23 cellular contexts compared by ENCODE assay signal in the genomic region with DNA sequence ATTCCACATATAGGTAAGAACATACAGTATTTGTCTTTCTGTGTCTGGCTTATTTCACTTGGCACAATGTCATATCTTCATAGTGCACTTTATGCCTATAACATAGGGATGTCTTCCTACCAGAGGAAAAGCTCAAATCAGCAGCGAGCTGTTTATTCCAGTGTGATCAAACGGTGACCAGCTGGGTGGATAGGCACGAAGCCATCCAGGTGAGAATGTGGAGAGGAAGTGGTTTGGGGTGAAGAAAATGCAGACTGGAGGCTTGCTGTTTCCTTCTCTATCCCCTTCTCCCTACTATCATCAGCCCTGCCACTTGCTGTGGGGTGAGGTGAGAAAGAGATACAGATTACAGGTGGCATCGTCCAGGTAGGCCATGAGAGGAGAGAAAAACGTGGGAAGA.
"Had no signal": no experiment of that assay in that cellular context is flagged by ENCODE, and none has a peak within 500 bp of the region (broad histone marks: within the 10 kb centered on the region; RNA-seq: fewer than 3 reads in every experiment).

No MANE protein-coding gene starts in this region.

- H3K27me3 ChIP-seq: gastrocnemius medialis, right lobe of liver, thyroid gland had no signal

- H2AFZ ChIP-seq: parathyroid adenoma had no signal

- ATAC-seq: activated naive CD8-positive, alpha-beta T cell treated with anti-CD3 and anti-CD28 coated beads, Interleukin-2, amount 50 U/mL, for 24 hours; gastrocnemius medialis; left lobe of liver; right lobe of liver; T-cell had no signal

- H3K4me1 ChIP-seq: parathyroid adenoma, right lobe of liver had no signal

- H3K4me3 ChIP-seq: gastrocnemius medialis, lung, right lobe of liver, thyroid gland had no signal

- H3K27ac ChIP-seq: gastrocnemius medialis, parathyroid adenoma, right lobe of liver, thyroid gland had no signal

- H3K36me3 ChIP-seq: gastrocnemius medialis, right lobe of liver, thyroid gland had no signal

- H3K9me3 Mint-ChIP-seq: central memory CD8-positive, alpha-beta T cell had no signal

- H3K4me3 Mint-ChIP-seq: activated naive CD8-positive, alpha-beta T cell treated with anti-CD3 and anti-CD28 coated beads, Interleukin-2, amount 50 U/mL, for 24 hours; central memory CD8-positive, alpha-beta T cell; mesothelial cell of epicardium; nephron had no signal

- FAIRE-seq: kidney, small intestine, urothelium cell line had no signal

- DNase-seq: activated CD4-positive, alpha-beta T cell treated with anti-CD3 and anti-CD28 coated beads for 48 hours; activated CD4-positive, CD25-positive, alpha-beta regulatory T cell; activated naive CD4-positive, alpha-beta T cell treated with Interleukin-2 at 50 U/mL for 16 hours; activated naive CD8-positive, alpha-beta T cell treated with anti-CD3 and anti-CD28 coated beads, Interleukin-2, amount 50 U/mL, for 24 hours; aorta; cortex of kidney; gastrocnemius medialis; head of caudate nucleus; kidney; right lobe of liver; small intestine; stimulated activated CD4-positive, alpha-beta T cell treated with anti-CD3 and anti-CD28 coated beads, Interleukin-15, amount 100 ng/mL, for 24 hours; stimulated activated CD4-positive, alpha-beta T cell treated with anti-CD3 and anti-CD28 coated beads, Interleukin-2, amount 100 ng/mL, for 48 hours; T-cell; thyroid gland had no signal

- H3K9me3 ChIP-seq: gastrocnemius medialis, right lobe of liver, thyroid gland had no signal

- H3K27ac Mint-ChIP-seq: activated naive CD8-positive, alpha-beta T cell treated with anti-CD3 and anti-CD28 coated beads, Interleukin-2, amount 50 U/mL, for 24 hours; activated T-helper 2 cell treated with anti-CD3 and anti-CD28 coated beads, Interferon-gamma antibody, Interleukin-2, Interleukin-4, amounts not matched to agents 10 μg/mL and 5 μg/mL and 100 μg/mL, durations not matched to agents 14 hours and 24 hours and 36 hours; mesothelial cell of epicardium; nephron; T-cell had no signal

- H3K27me3 Mint-ChIP-seq: activated naive CD8-positive, alpha-beta T cell treated with anti-CD3 and anti-CD28 coated beads, Interleukin-2, amount 50 U/mL, for 24 hours; central memory CD8-positive, alpha-beta T cell; T-cell had no signal

- H3K9ac ChIP-seq: parathyroid adenoma had no signal

- H3K4me1 Mint-ChIP-seq: mesothelial cell of epicardium, nephron had no signal
